8 cellular contexts compared by ENCODE assay signal in genomic region chr17:7687072-7687907, GRCh38. TPM values are rescaled to one million over a fixed set of nuclear protein-coding genes. Genes with fewer than 3 reads are reported as not detected.
DNase-seq lines count a peak whose midpoint lies in the region; ATAC-seq and TF ChIP-seq lines count a peak whose summit lies in the region.

TSS of gene TP53 (minus strand) at chr17:7687490. CDS start at chr17:7676594, 10,896 bp downstream.

- under 1% methylated on average over 30 of the region's 30 CpGs for WGBS in liver

- ATAC-seq in GM21528 (IDR thresholded peaks at IDR 0.05; ENCODE audit: low FRiP score, unreplicated experiment): no peak

- peak within 1 kb of the TSS; percentile 73 for H3K4me3 ChIP-seq in HL-60 (replicated peaks; ENCODE audit: insufficient read depth, low read length)
- peak within 1 kb of the TSS; percentile 59 to 99 (median 86) for H3K4me3 ChIP-seq in dorsolateral prefrontal cortex
- H3K4me3 ChIP-seq in liver (ENCODE audit: low read depth in 1 of 3, low read length in 3 of 3): peak within 1 kb of the TSS; percentile 84 to 100 (median 85)

- H3K9me3 ChIP-seq in liver (ENCODE audit: control insufficient read depth in 4 of 4, low read length in 3 of 4): no peaks in the 10 kb centered on the region

- intact Hi-C loops in dorsolateral prefrontal cortex (cut with DNase I): loop anchor here (1.0 to 5.0 kb wide), 8 partner anchors 55 to 202 kb away; partner anchors contain the start of genes MPDU1 (in 2 of the 2), CYB5D1 (in 1 of the 2), NAA38 (in 1 of the 2) and POLR2A (in 1 of the 2)

- DNase-seq in GF-D8 (lab: John Stamatoyannopoulos, UW) (peak; percentile 57), HL-60 (ENCODE audit: low read depth in 1 of 2, low spot score in 1 of 2) (peak; percentile 89), NCI-H82 treated with DMSO at 0.1 percent for 48 hours (lab: John Stamatoyannopoulos, UW; ENCODE audit: unreplicated experiment) (peak; percentile 96), dorsolateral prefrontal cortex (peak; percentile 82 to 94 (median 90))
- DNase-seq in activated CD4-positive, alpha-beta T cell treated with anti-CD3 and anti-CD28 coated beads, Interleukin-2, amount 50 U/mL, for 48 hours: peak; percentile 86 to 90
- DNase-seq in stimulated activated CD4-positive, alpha-beta T cell treated with anti-CD3 and anti-CD28 coated beads, Interleukin-2, amount 100 ng/mL, for 48 hours: peak; percentile 77 to 79

- H3K27me3 ChIP-seq in HL-60 (ENCODE audit: insufficient read depth, poor library complexity, severe bottlenecking) (no peaks in the 10 kb centered on the region), dorsolateral prefrontal cortex (no peaks in the 10 kb centered on the region), liver (ENCODE audit: control insufficient read depth in 4 of 4, insufficient read depth in 4 of 4, low read length in 3 of 4) (no peaks in the 10 kb centered on the region)

- H3K9ac ChIP-seq in liver (ENCODE audit: low read depth in 1 of 2, low read length in 2 of 2): peak within 1 kb of the TSS; percentile 93 to 98

- H3K27ac ChIP-seq in HL-60 (replicated peaks): peak within 1 kb of the TSS; percentile 96
- H3K27ac ChIP-seq in dorsolateral prefrontal cortex: peak within 1 kb of the TSS; percentile 92 to 100 (median 100)
- H3K27ac ChIP-seq in liver (ENCODE audit: low read depth in 1 of 2, low read length in 2 of 2): peak within 1 kb of the TSS; percentile 93 to 98

- peak in 1 of 2 donors; percentile 36 for TF ChIP-seq RAD21 in liver (IDR thresholded peaks at IDR 0.05)

- TF ChIP-seq CTCF in HL-60 (IDR thresholded peaks at IDR 0.05; ENCODE audit: insufficient read depth, low read length) (no peak), dorsolateral prefrontal cortex (IDR thresholded peaks at IDR 0.05 in 54 of 56, conservative IDR thresholded peaks at IDR 0.05 in 2 of 56; ENCODE audit: low read depth in 1 of 56, partially characterized antibody in 56 of 56) (peak in 6 of 56 donors; percentile 9 to 48 (median 30)), liver (IDR thresholded peaks at IDR 0.05; ENCODE audit: low read depth, low read length, missing input control) (peak; percentile 29)

- no peaks in the 10 kb centered on the region for H3K36me3 ChIP-seq in liver (ENCODE audit: control insufficient read depth in 4 of 4, insufficient read depth in 3 of 4, low read depth in 1 of 4, low read length in 3 of 4)

- peaks cover 4 to 31% (median 24%) of the 10 kb centered on the region in 4 donors for H3K4me1 ChIP-seq in liver (ENCODE audit: control insufficient read depth in 4 of 4, insufficient read depth in 4 of 4, low read length in 3 of 4)

TF ChIP-seq in liver, 16 proteins besides CTCF, POLR2A, EP300 and RAD21:
- TF ChIP-seq TAF1 (conservative IDR thresholded peaks at IDR 0.05) (peak; percentile 77), HNF4G (IDR thresholded peaks at IDR 0.05) (no peak), GABPA (IDR thresholded peaks at IDR 0.05 in 1 of 2, conservative IDR thresholded peaks at IDR 0.05 in 1 of 2) (peak in 1 of 2 donors; percentile 64), JUND (IDR thresholded peaks at IDR 0.05) (no peak), HNF4A (conservative IDR thresholded peaks at IDR 0.05) (peak; percentile 7 to 8), ZBTB33 (IDR thresholded peaks at IDR 0.05) (no peak), EGR1 (IDR thresholded peaks at IDR 0.05; ENCODE audit: low read depth in 2 of 2) (no peak), YY1 (IDR thresholded peaks at IDR 0.05) (peak; percentile 98), RXRA (IDR thresholded peaks at IDR 0.05) (no peak), SP1 (IDR thresholded peaks at IDR 0.05) (peak; percentile 40), FOXA1 (IDR thresholded peaks at IDR 0.05) (no peak), FOXA2 (IDR thresholded peaks at IDR 0.05) (no peak), NR2F2 (IDR thresholded peaks at IDR 0.05) (no peak)
- TF ChIP-seq, protein P1, sequence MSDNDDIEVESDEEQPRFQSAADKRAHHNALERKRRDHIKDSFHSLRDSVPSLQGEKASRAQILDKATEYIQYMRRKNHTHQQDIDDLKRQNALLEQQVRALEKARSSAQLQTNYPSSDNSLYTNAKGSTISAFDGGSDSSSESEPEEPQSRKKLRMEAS (IDR thresholded peaks at IDR 0.05): peak; percentile 90
- TF ChIP-seq, protein P2, sequence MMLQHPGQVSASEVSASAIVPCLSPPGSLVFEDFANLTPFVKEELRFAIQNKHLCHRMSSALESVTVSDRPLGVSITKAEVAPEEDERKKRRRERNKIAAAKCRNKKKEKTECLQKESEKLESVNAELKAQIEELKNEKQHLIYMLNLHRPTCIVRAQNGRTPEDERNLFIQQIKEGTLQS (IDR thresholded peaks at IDR 0.05): no peak
- TF ChIP-seq, protein P3, sequence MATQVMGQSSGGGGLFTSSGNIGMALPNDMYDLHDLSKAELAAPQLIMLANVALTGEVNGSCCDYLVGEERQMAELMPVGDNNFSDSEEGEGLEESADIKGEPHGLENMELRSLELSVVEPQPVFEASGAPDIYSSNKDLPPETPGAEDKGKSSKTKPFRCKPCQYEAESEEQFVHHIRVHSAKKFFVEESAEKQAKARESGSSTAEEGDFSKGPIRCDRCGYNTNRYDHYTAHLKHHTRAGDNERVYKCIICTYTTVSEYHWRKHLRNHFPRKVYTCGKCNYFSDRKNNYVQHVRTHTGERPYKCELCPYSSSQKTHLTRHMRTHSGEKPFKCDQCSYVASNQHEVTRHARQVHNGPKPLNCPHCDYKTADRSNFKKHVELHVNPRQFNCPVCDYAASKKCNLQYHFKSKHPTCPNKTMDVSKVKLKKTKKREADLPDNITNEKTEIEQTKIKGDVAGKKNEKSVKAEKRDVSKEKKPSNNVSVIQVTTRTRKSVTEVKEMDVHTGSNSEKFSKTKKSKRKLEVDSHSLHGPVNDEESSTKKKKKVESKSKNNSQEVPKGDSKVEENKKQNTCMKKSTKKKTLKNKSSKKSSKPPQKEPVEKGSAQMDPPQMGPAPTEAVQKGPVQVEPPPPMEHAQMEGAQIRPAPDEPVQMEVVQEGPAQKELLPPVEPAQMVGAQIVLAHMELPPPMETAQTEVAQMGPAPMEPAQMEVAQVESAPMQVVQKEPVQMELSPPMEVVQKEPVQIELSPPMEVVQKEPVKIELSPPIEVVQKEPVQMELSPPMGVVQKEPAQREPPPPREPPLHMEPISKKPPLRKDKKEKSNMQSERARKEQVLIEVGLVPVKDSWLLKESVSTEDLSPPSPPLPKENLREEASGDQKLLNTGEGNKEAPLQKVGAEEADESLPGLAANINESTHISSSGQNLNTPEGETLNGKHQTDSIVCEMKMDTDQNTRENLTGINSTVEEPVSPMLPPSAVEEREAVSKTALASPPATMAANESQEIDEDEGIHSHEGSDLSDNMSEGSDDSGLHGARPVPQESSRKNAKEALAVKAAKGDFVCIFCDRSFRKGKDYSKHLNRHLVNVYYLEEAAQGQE (IDR thresholded peaks at IDR 0.05): peak; percentile 71
TF ChIP-seq in liver: peak in this region for 7.

RNA-seq across cellular contexts. Expression of gene TP53, which starts in this region (rescaled TPM):
- total RNA-seq in dorsolateral prefrontal cortex (10 to 100 TPM in 109 of 120 experiments, 1 to 10 TPM in 11; 5.6 to 31.5 (median 14.8) TPM), liver (10 to 100 TPM; 12.3 to 18.4 TPM)
- 10 to 100 TPM in 1 of 2 donors, 1 to 10 TPM in 1; 8.3 to 13.0 TPM for polyA plus RNA-seq in liver
